In genomic region chr5:97405941-97406340, GRCh38 we compare ENCODE assay signal across 10 cellular contexts.
"Had no signal": no experiment of that assay in that cellular context is flagged by ENCODE, and none has a peak within 500 bp of the region (broad histone marks: within the 10 kb centered on the region; RNA-seq: fewer than 3 reads in every experiment).

No MANE protein-coding gene starts in this region.

- H3K9ac ChIP-seq: KMS-11 had no signal

- H3K4me1 Mint-ChIP-seq: IgD-negative memory B cell had no signal

- H3K36me3 Mint-ChIP-seq: IgD-negative memory B cell had no signal

- H3K27ac ChIP-seq: HL-60, KMS-11 had no signal

- H3K27ac Mint-ChIP-seq: GM23338, HFFc6, IgD-negative memory B cell had no signal

- DNase-seq: H7, HFFc6, KBM-7 had no signal

- H2AFZ ChIP-seq: GM23338 had no signal

- H3K4me3 Mint-ChIP-seq: GM23338, HFFc6, IgD-negative memory B cell had no signal

- FAIRE-seq: HepG2 had no signal

- H3K4me2 ChIP-seq: GM23338, KMS-11 had no signal

- H3K36me3 ChIP-seq: HAP-1 had no signal

- H3K4me3 ChIP-seq: GM23338, HAP-1 had no signal

- H3K9me3 ChIP-seq: HAP-1 had no signal

- H3K27me3 Mint-ChIP-seq: IgD-negative memory B cell had no signal

- ATAC-seq: GM23338, HCT116, HepG2 had no signal
